ENCODE assay signal across 10 cellular contexts in genomic region chr14:81936348-81936747, GRCh38.
"Had no signal": no experiment of that assay in that cellular context is flagged by ENCODE, and none has a peak within 500 bp of the region (broad histone marks: within the 10 kb centered on the region; RNA-seq: fewer than 3 reads in every experiment).

No MANE protein-coding gene starts in this region.

- H3K9me3 ChIP-seq: HAP-1 had no signal

- H3K36me3 ChIP-seq: HAP-1 had no signal

- DNase-seq: GM23248, GOT3, H7, HFFc6, KBM-7 had no signal

- H3K36me3 Mint-ChIP-seq: IgD-negative memory B cell had no signal

- H3K4me1 Mint-ChIP-seq: IgD-negative memory B cell had no signal

- H2AFZ ChIP-seq: GM23248 had no signal

- H3K27ac ChIP-seq: GM23248, HL-60 had no signal

- ATAC-seq: HCT116, HepG2 had no signal

- H3K9ac ChIP-seq: GM23248 had no signal

- H3K27me3 Mint-ChIP-seq: IgD-negative memory B cell had no signal

- H3K27ac Mint-ChIP-seq: HFFc6, IgD-negative memory B cell had no signal

- H3K4me3 ChIP-seq: GM23248, HAP-1 had no signal

- H3K4me3 Mint-ChIP-seq: HFFc6, IgD-negative memory B cell had no signal
